Comparison of ENCODE assay signal across 8 cellular contexts in genomic region chr6:35415065-35415880, GRCh38. TPM values are rescaled to one million over a fixed set of nuclear protein-coding genes. Genes with fewer than 3 reads are reported as not detected.
A peak's percentile ranks its signal among the peaks of the same experiment; 100 is the strongest.
DNase-seq lines count a peak whose midpoint lies in the region; ATAC-seq lines count a peak whose summit lies in the region.

No MANE protein-coding gene starts in this region.

- peaks cover 52 to 96% (median 69%) of the 10 kb centered on the region in 10 experiments for H3K4me1 ChIP-seq in BLaER1 treated with 17β-estradiol and CSF1 and Interleukin-3, amounts not matched to agents 10 nM and 100 nM

- peak overlapping the region; percentile 23 to 97 (median 45) for H3K4me2 ChIP-seq in BLaER1 treated with 17β-estradiol and CSF1 and Interleukin-3, amounts not matched to agents 10 nM and 100 nM

- peak overlapping the region in 2 of 11 experiments; percentile 1 to 17; a peak in 1 of 22 replicates for H3K9ac ChIP-seq in BLaER1 treated with 17β-estradiol and CSF1 and Interleukin-3, amounts not matched to agents 10 nM and 100 nM

- H3K27ac ChIP-seq in BLaER1 treated with 17β-estradiol and CSF1 and Interleukin-3, amounts not matched to agents 10 nM and 100 nM = no peak overlapping the region

- no peaks in the 10 kb centered on the region for H3K27me3 ChIP-seq in BLaER1 treated with 17β-estradiol and CSF1 and Interleukin-3, amounts not matched to agents 10 nM and 100 nM

- H3K9me3 ChIP-seq in BLaER1 treated with 17β-estradiol and CSF1 and Interleukin-3, amounts not matched to agents 10 nM and 100 nM (replicated peaks in 1 of 11) = no peaks in the 10 kb centered on the region

- peaks cover 19 to 76% (median 59%) of the 10 kb centered on the region in 11 experiments for H3K36me3 ChIP-seq in BLaER1 treated with 17β-estradiol and CSF1 and Interleukin-3, amounts not matched to agents 10 nM and 100 nM

- peak; percentile 91 for ATAC-seq in left ventricle myocardium superior
- no peak for ATAC-seq in GM21526 (IDR thresholded peaks at IDR 0.05; ENCODE audit: low FRiP score, unreplicated experiment)

- DNase-seq in HPDE6-E6E7 (ENCODE audit: extremely low spot score) (peak; percentile 37), NCI-H774 (lab: John Stamatoyannopoulos, UW) (peak; percentile 88), anterior cingulate cortex (lab: John Stamatoyannopoulos, UW) (peak; percentile 23 to 92 (median 78)), left ventricle myocardium superior (peak; percentile 75), renal cortical epithelial cell (ENCODE audit: low read depth) (peak; percentile 76)
- no peak for DNase-seq in activated CD4-positive, CD25-positive, alpha-beta regulatory T cell (lab: John Stamatoyannopoulos, UW)

- H3K4me3 ChIP-seq in BLaER1 treated with 17β-estradiol and CSF1 and Interleukin-3, amounts not matched to agents 10 nM and 100 nM = no peak overlapping the region

- intact Hi-C loops in left ventricle myocardium superior (cut with micrococcal nuclease) = no loop called here

- peaks cover 5 to 56% (median 19%) of the 10 kb centered on the region in 11 experiments; a peak in 16 of 22 replicates for H4K20me1 ChIP-seq in BLaER1 treated with 17β-estradiol and CSF1 and Interleukin-3, amounts not matched to agents 10 nM and 100 nM

RNA-seq across cellular contexts. Expression of gene FANCE, which starts 36.9 kb away (rescaled TPM):
- 3.8 TPM for total RNA-seq in left ventricle myocardium superior
- 2.0 and 6.4 TPM in 2 replicates for total RNA-seq in renal cortical epithelial cell

RNA-seq across cellular contexts. Expression of gene RPL10A, which starts 52.9 kb away (rescaled TPM):
- total RNA-seq in left ventricle myocardium superior (560 TPM), renal cortical epithelial cell (1,305 and 1,523 TPM in 2 replicates)

Comparison
In these comparisons a context has a peak if more than half of its experiments do, and no peak if none do; other contexts are left out.
1. DNase-seq: peak in HPDE6-E6E7 (single experiment), NCI-H774 (single experiment), anterior cingulate cortex (58 of 58), left ventricle myocardium superior (single experiment) and renal cortical epithelial cell (single experiment); none in activated CD4-positive, CD25-positive, alpha-beta regulatory T cell (0 of 4).